In the genomic region with DNA sequence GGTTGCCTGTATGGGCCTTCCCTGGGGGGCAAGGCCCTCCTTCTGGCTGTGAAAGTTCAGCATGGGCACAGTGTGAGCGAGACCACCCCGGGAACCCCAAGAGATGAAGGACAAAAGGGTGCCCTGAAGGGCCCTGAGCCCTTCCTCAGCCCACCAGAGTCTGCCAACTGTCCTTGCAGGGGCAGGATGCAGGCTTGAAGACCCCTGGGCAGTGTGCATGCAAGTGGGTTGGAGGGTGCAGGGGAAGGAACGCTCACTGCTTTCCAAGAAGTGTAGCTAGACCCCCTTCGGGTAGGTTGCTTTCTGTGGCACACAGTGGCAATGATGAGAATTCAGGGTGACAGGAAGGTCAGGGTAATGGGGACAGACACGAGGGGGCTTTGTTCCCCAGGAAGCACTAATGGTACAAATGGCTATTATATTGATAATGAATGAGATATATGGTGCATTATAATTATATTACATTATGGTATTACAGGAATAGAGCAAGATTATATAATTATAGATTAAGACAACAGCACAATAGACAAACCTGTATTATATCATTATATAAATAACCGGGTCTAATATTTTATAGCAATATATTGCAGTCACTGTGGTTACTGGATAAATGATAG, we compare ENCODE assay signal across 1 cellular context.
TF ChIP-seq lines count a peak whose summit lies in the region.

No MANE protein-coding gene starts in this region.

TF ChIP-seq in SK-N-SH treated with all-trans-retinoic acid at 6 μM for 48 hours, 23 proteins besides CTCF, POLR2A, EP300 and RAD21 (continued from another document):
- TF ChIP-seq, protein P1, sequence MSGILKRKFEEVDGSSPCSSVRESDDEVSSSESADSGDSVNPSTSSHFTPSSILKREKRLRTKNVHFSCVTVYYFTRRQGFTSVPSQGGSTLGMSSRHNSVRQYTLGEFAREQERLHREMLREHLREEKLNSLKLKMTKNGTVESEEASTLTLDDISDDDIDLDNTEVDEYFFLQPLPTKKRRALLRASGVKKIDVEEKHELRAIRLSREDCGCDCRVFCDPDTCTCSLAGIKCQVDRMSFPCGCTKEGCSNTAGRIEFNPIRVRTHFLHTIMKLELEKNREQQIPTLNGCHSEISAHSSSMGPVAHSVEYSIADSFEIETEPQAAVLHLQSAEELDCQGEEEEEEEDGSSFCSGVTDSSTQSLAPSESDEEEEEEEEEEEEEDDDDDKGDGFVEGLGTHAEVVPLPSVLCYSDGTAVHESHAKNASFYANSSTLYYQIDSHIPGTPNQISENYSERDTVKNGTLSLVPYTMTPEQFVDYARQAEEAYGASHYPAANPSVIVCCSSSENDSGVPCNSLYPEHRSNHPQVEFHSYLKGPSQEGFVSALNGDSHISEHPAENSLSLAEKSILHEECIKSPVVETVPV (CRISPR knock-in tag; IDR thresholded peaks at IDR 0.05), result no peak
- no peak for TF ChIP-seq SNAI2 (CRISPR knock-in tag; IDR thresholded peaks at IDR 0.05)
- TF ChIP-seq BACH2 (CRISPR knock-in tag; IDR thresholded peaks at IDR 0.05; ENCODE audit: borderline replicate concordance), result 0 out of 2 replicates have a peak, but pooled peaks have one; percentile 77
- TF ChIP-seq ZNF70 (CRISPR knock-in tag; IDR thresholded peaks at IDR 0.05), result peak; percentile 41
- 0 out of 2 replicates have a peak, but pooled peaks have one; percentile 47 for TF ChIP-seq ZNF8 (CRISPR knock-in tag; IDR thresholded peaks at IDR 0.05)
- TF ChIP-seq TOX (CRISPR knock-in tag; IDR thresholded peaks at IDR 0.05; ENCODE audit: borderline replicate concordance), result no peak
- TF ChIP-seq ARNTL (CRISPR knock-in tag; IDR thresholded peaks at IDR 0.05; ENCODE audit: borderline replicate concordance, low read depth), result no peak
- TF ChIP-seq RARB (CRISPR knock-in tag; IDR thresholded peaks at IDR 0.05), result no peak
- peak; percentile 74; the same call in 1 of the 2 replicates for TF ChIP-seq GLIS3 (CRISPR knock-in tag; IDR thresholded peaks at IDR 0.05)
